ENCODE assay signal across 26 cellular contexts in the genomic region with DNA sequence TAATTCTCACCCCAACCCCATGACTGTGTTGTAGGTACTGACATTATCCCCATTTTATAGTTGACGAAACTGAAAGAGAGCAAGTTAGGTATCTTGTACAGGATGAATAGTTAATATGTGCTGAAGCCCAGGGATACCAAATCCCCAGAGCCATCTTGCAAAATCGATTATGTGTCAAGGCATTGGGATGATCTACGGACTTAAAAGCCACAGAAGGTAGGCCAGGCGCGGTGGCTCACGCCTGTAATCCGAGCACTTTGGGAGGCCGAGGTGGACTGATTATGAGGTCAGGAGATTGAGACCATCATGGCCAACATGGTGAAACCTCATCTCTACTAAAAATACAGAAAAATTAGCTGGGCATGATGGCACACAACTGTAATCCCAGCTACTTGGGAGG.
A peak's percentile ranks its signal among the peaks of the same experiment; 100 is the strongest.
DNase-seq lines count a peak whose midpoint lies in the region; ATAC-seq, FAIRE-seq and TF ChIP-seq lines count a peak whose summit lies in the region.
"Had no signal": no experiment of that assay in that cellular context is flagged by ENCODE, and none has a peak within 500 bp of the region (broad histone marks: within the 10 kb centered on the region; RNA-seq: fewer than 3 reads in every experiment).

No MANE protein-coding gene starts in this region.

- TF ChIP-seq EP300 in HepG2 (IDR thresholded peaks at IDR 0.05; ENCODE audit: low read depth in 2 of 2, low read length in 2 of 2): no peak
- no peak for TF ChIP-seq EP300 in HepG2 (CRISPR knock-in tag; IDR thresholded peaks at IDR 0.05; ENCODE audit: borderline replicate concordance)

- no peaks in the 10 kb centered on the region for H4K20me1 ChIP-seq in HepG2 (ENCODE audit: insufficient read depth, low read length)
- H4K20me1 ChIP-seq: BLaER1 treated with 17β-estradiol and CSF1 and Interleukin-3, amounts not matched to agents 10 nM and 100 nM had no signal

- H3K4me2 ChIP-seq in HepG2 (ENCODE audit: low read depth, low read length): no peak overlapping the region
- H3K4me2 ChIP-seq: A549; BLaER1 treated with 17β-estradiol and CSF1 and Interleukin-3, amounts not matched to agents 10 nM and 100 nM had no signal

- POLR2A ChIA-PET in HepG2 (lab: Yijun Ruan, JAX): no interaction called here

- FAIRE-seq in HepG2 (lab: Jason Lieb, UNC) (no peak), frontal cortex (lab: Jason Lieb, UNC) (no peak)
- FAIRE-seq: A549, GM12878, GM12892, GM18507 had no signal

- no peak for TF ChIP-seq POLR2A in HepG2 (IDR thresholded peaks at IDR 0.05; ENCODE audit: insufficient read depth in 1 of 2, low read depth in 2 of 2, low read length in 2 of 2)
- no peak for TF ChIP-seq POLR2A in right lobe of liver (IDR thresholded peaks at IDR 0.05)

- 0 out of 2 replicates have a peak, but pooled peaks cover 5% of the 10 kb centered on the region for H3K4me1 ChIP-seq in HepG2 (ENCODE audit: insufficient read depth, low read length)
- H3K4me1 ChIP-seq in right lobe of liver: no peaks in the 10 kb centered on the region
- H3K4me1 ChIP-seq: A549; BLaER1 treated with 17β-estradiol and CSF1 and Interleukin-3, amounts not matched to agents 10 nM and 100 nM; Caco-2 had no signal

- TF ChIP-seq RAD21 in HepG2 (CRISPR knock-in tag; IDR thresholded peaks at IDR 0.05): no peak

- WGBS in HepG2 (ENCODE audit: low lambda C conversion rate): 61% methylated on average over 8 of the region's 8 CpGs
- WGBS in right lobe of liver (ENCODE audit: insufficient coverage, low coverage, low lambda C conversion rate, missing lambda C conversion rate): 63% methylated on average over 7 of the region's 8 CpGs

- CTCF ChIA-PET in HepG2 (lab: Yijun Ruan, JAX; ENCODE audit: low intra/inter-chr PET ratio, low total read pairs): no interaction called here

- H3K9ac ChIP-seq in HepG2 (ENCODE audit: insufficient read depth, low read depth, low read length): no peak overlapping the region
- H3K9ac ChIP-seq: BLaER1 treated with 17β-estradiol and CSF1 and Interleukin-3, amounts not matched to agents 10 nM and 100 nM had no signal

- H3K4me3 ChIP-seq in HepG2 (replicated peaks in 1 of 3; ENCODE audit: insufficient read depth in 1 of 3, low read depth in 2 of 3, low read length in 3 of 3) (no peak overlapping the region), right lobe of liver (no peak overlapping the region), WERI-Rb-1 (ENCODE audit: low read depth, low read length) (peak overlapping the region; percentile 28)
- H3K4me3 ChIP-seq: A549; BLaER1 treated with 17β-estradiol and CSF1 and Interleukin-3, amounts not matched to agents 10 nM and 100 nM; GM12878 had no signal

- H2AFZ ChIP-seq in HepG2 (ENCODE audit: low read length): no peak overlapping the region

- H3K9me3 ChIP-seq in HepG2 (ENCODE audit: low read length) (peaks cover 2% of the 10 kb centered on the region; the same call in 1 of the 2 replicates), right lobe of liver (no peaks in the 10 kb centered on the region), WERI-Rb-1 (ENCODE audit: severe bottlenecking) (peaks cover 16% of the 10 kb centered on the region)
- H3K9me3 ChIP-seq: A549, Caco-2 had no signal

- no peaks in the 10 kb centered on the region for H3K79me2 ChIP-seq in HepG2 (ENCODE audit: insufficient read depth, low read length)

- no TSS peak for BruUV-seq in HepG2 (replicated peaks; lab: Mats Ljungman, UMichigan)

- ATAC-seq in HepG2 (no peak), right lobe of liver (no peak)
- ATAC-seq: A549; CD8-positive, alpha-beta T cell; GM12878 had no signal

- TF ChIP-seq CTCF in HepG2 (CRISPR knock-in tag; IDR thresholded peaks at IDR 0.05) (no peak), right lobe of liver (IDR thresholded peaks at IDR 0.05) (no peak), WERI-Rb-1 (IDR thresholded peaks at IDR 0.05; ENCODE audit: low read depth, low read length) (no peak)

- DNase-seq in HepG2 (ENCODE audit: low spot score) (no peak), right lobe of liver (no peak), NCI-H82 treated with DMSO at 0.1 percent for 48 hours (lab: John Stamatoyannopoulos, UW; ENCODE audit: unreplicated experiment) (peak; percentile 20), WERI-Rb-1 (peak; percentile 84), frontal cortex (ENCODE audit: low spot score in 2 of 2) (no peak), NCI-H187 treated with DMSO at 0.1 percent for 48 hours (lab: John Stamatoyannopoulos, UW) (no peak)
- DNase-seq in NK-92 treated with Interleukin-12 subunit alpha and Interleukin-12 subunit beta, amount 100 ng/mL, for 24 hours (lab: John Stamatoyannopoulos, UW): no peak
- DNase-seq: AML-193; Caco-2; Calu3; CD4-positive, alpha-beta T cell; CD8-positive, alpha-beta T cell; DMS 273 treated with DMSO at 0.1 percent for 48 hours; DMS153; DMS53; DMS79; DND-41; EL; GDM1 had no signal

- no peaks in the 10 kb centered on the region for H3K36me3 ChIP-seq in HepG2 (replicated peaks in 1 of 2; ENCODE audit: control insufficient read depth in 1 of 2, insufficient read depth in 2 of 2, low read length in 2 of 2)
- H3K36me3 ChIP-seq in right lobe of liver: no peaks in the 10 kb centered on the region
- no peaks in the 10 kb centered on the region for H3K36me3 ChIP-seq in WERI-Rb-1
- H3K36me3 ChIP-seq: BLaER1 treated with 17β-estradiol and CSF1 and Interleukin-3, amounts not matched to agents 10 nM and 100 nM had no signal

- in situ Hi-C loops in HepG2 (cut with HindIII; ENCODE audit: extremely low pct_ligation_motif_present, low pct_unique_long_range_greater_than_20kb): no loop called here

- intact Hi-C loops in HepG2 (cut with micrococcal nuclease; ENCODE audit: unreplicated experiment): no loop called here
- intact Hi-C loops in right lobe of liver (cut with DNase I): no loop called here

- H3K27me3 ChIP-seq in HepG2 (ENCODE audit: control insufficient read depth in 1 of 2, insufficient read depth in 2 of 2, low read length in 2 of 2): no peaks in the 10 kb centered on the region; a peak in 1 of 5 replicates
- no peaks in the 10 kb centered on the region for H3K27me3 ChIP-seq in right lobe of liver
- no peaks in the 10 kb centered on the region for H3K27me3 ChIP-seq in WERI-Rb-1 (ENCODE audit: insufficient read depth, low read depth, severe bottlenecking)
- H3K27me3 ChIP-seq: BLaER1 treated with 17β-estradiol and CSF1 and Interleukin-3, amounts not matched to agents 10 nM and 100 nM had no signal

- H3K27ac ChIP-seq in HepG2 (ENCODE audit: extremely low read length, insufficient read depth, low read length) (no peak overlapping the region), right lobe of liver (no peak overlapping the region), WERI-Rb-1 (peak overlapping the region; percentile 57)
- H3K27ac ChIP-seq: 22Rv1; A549; BLaER1 treated with 17β-estradiol and CSF1 and Interleukin-3, amounts not matched to agents 10 nM and 100 nM; C4-2B had no signal

TF ChIP-seq in HepG2, 621 proteins besides CTCF, POLR2A, EP300 and RAD21 (continues in another document):
- no peak for TF ChIP-seq ZNF431 (CRISPR knock-in tag; IDR thresholded peaks at IDR 0.05; ENCODE audit: borderline replicate concordance, low read depth)
- TF ChIP-seq, protein P1, sequence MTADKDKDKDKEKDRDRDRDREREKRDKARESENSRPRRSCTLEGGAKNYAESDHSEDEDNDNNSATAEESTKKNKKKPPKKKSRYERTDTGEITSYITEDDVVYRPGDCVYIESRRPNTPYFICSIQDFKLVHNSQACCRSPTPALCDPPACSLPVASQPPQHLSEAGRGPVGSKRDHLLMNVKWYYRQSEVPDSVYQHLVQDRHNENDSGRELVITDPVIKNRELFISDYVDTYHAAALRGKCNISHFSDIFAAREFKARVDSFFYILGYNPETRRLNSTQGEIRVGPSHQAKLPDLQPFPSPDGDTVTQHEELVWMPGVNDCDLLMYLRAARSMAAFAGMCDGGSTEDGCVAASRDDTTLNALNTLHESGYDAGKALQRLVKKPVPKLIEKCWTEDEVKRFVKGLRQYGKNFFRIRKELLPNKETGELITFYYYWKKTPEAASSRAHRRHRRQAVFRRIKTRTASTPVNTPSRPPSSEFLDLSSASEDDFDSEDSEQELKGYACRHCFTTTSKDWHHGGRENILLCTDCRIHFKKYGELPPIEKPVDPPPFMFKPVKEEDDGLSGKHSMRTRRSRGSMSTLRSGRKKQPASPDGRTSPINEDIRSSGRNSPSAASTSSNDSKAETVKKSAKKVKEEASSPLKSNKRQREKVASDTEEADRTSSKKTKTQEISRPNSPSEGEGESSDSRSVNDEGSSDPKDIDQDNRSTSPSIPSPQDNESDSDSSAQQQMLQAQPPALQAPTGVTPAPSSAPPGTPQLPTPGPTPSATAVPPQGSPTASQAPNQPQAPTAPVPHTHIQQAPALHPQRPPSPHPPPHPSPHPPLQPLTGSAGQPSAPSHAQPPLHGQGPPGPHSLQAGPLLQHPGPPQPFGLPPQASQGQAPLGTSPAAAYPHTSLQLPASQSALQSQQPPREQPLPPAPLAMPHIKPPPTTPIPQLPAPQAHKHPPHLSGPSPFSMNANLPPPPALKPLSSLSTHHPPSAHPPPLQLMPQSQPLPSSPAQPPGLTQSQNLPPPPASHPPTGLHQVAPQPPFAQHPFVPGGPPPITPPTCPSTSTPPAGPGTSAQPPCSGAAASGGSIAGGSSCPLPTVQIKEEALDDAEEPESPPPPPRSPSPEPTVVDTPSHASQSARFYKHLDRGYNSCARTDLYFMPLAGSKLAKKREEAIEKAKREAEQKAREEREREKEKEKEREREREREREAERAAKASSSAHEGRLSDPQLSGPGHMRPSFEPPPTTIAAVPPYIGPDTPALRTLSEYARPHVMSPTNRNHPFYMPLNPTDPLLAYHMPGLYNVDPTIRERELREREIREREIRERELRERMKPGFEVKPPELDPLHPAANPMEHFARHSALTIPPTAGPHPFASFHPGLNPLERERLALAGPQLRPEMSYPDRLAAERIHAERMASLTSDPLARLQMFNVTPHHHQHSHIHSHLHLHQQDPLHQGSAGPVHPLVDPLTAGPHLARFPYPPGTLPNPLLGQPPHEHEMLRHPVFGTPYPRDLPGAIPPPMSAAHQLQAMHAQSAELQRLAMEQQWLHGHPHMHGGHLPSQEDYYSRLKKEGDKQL (CRISPR knock-in tag; IDR thresholded peaks at IDR 0.05; ENCODE audit: low read depth): no peak
- TF ChIP-seq CBFB (CRISPR knock-in tag; IDR thresholded peaks at IDR 0.05): no peak
- peak; percentile 61; the same call in 1 of the 2 replicates for TF ChIP-seq ONECUT2 (CRISPR knock-in tag; IDR thresholded peaks at IDR 0.05)

Comparison
In these comparisons a context has a peak if more than half of its experiments do, and no peak if none do; other contexts are left out.
1. DNase-seq: peak in NCI-H82 treated with DMSO at 0.1 percent for 48 hours (single experiment) and WERI-Rb-1 (single experiment); none in HepG2 (single experiment), right lobe of liver (0 of 3), NK-92 treated with Interleukin-12 subunit alpha and Interleukin-12 subunit beta, amount 100 ng/mL, for 24 hours (single experiment), frontal cortex (0 of 2) and NCI-H187 treated with DMSO at 0.1 percent for 48 hours (single experiment).